Comparison of ENCODE assay signal across 22 cellular contexts in the genomic region with DNA sequence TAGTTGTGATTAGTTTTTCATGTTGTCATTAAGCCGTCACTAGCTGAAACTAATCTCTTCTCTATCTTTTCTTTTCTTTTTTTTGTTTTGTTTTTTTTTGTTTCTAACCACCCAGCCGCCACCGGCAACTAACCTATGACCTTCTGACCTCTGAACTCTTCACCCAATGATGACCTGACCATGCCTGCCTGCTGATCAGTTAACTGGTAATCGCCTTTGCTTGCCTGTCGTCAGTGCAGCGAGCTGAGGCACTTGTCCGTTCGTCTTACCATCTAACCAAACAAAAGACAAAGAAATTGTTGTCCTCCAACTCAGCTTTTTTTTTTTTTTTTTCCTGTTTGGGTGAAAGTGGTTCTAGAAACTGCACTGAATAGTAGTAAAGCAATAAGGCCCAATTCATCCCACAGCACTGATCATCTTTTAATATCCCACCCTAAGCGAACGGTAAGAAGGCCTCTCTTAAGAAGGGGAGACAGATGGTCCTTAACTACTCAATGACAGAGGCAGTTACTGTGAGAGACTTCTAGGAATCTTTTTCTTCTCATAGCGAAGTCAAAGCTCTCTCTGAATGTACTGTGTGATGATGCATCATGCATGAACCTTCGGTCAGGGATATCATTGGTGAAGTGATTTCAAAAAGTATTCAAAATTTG.
DNase-seq lines count a peak whose midpoint lies in the region; ATAC-seq, FAIRE-seq and TF ChIP-seq lines count a peak whose summit lies in the region.
"Had no signal": no experiment of that assay in that cellular context is flagged by ENCODE, and none has a peak within 500 bp of the region (broad histone marks: within the 10 kb centered on the region; RNA-seq: fewer than 3 reads in every experiment).

No MANE protein-coding gene starts in this region.

- H3K4me3 Mint-ChIP-seq in astrocyte (ENCODE audit: unreplicated experiment), result no peak overlapping the region
- H3K4me3 Mint-ChIP-seq in glutamatergic neuron (ENCODE audit: unreplicated experiment), result no peak overlapping the region
- H3K4me3 Mint-ChIP-seq in activated T-helper 1 cell treated with anti-CD3 and anti-CD28 coated beads, Interleukin-12 subunit alpha, Interleukin-12 subunit beta, Interleukin-2, Interleukin-4 antibody, amounts not matched to agents 30 ng/mL and 10 ng/mL and 1 ng/mL, durations not matched to agents 14 hours and 24 hours and 36 hours, result no peak overlapping the region
- H3K4me3 Mint-ChIP-seq: activated naive CD8-positive, alpha-beta T cell treated with anti-CD3 and anti-CD28 coated beads for 36 hours; B cell; IgD-negative memory B cell had no signal

- H3K9ac ChIP-seq in astrocyte (ENCODE audit: low read length), result no peak overlapping the region
- H3K9ac ChIP-seq: SK-N-SH had no signal

- H3K36me3 ChIP-seq in astrocyte (ENCODE audit: insufficient read depth, low read length) (peaks cover 23% of the 10 kb centered on the region), psoas muscle (ENCODE audit: insufficient read depth in 1 of 2, low read depth in 1 of 2) (peaks cover 0 to 63% of the 10 kb centered on the region in 2 donors)
- H3K36me3 ChIP-seq: ovary, Peyer's patch had no signal

- H3K36me3 Mint-ChIP-seq in astrocyte (ENCODE audit: low read depth, unreplicated experiment), result no peaks in the 10 kb centered on the region
- H3K36me3 Mint-ChIP-seq in glutamatergic neuron (ENCODE audit: unreplicated experiment), result no peaks in the 10 kb centered on the region
- H3K36me3 Mint-ChIP-seq in activated T-helper 1 cell treated with anti-CD3 and anti-CD28 coated beads, Interleukin-12 subunit alpha, Interleukin-12 subunit beta, Interleukin-2, Interleukin-4 antibody, amounts not matched to agents 30 ng/mL and 10 ng/mL and 1 ng/mL, durations not matched to agents 14 hours and 24 hours and 36 hours (ENCODE audit: low read depth), result peaks cover 12% of the 10 kb centered on the region

- H3K27me3 ChIP-seq in astrocyte (ENCODE audit: insufficient read depth, low read length), result no peaks in the 10 kb centered on the region
- H3K27me3 ChIP-seq in psoas muscle (ENCODE audit: insufficient read depth in 3 of 3, low read length in 2 of 3), result no peaks in the 10 kb centered on the region
- H3K27me3 ChIP-seq: ovary, Peyer's patch had no signal

- H3K4me1 ChIP-seq in astrocyte (ENCODE audit: insufficient read depth, low read length) (peaks cover 6% of the 10 kb centered on the region), psoas muscle (peaks cover 39% of the 10 kb centered on the region)
- H3K4me1 ChIP-seq: Peyer's patch had no signal

- H3K9me3 ChIP-seq in astrocyte (ENCODE audit: insufficient read depth, low read depth, low read length) (no peaks in the 10 kb centered on the region), psoas muscle (no peaks in the 10 kb centered on the region)
- H3K9me3 ChIP-seq: ovary, Peyer's patch, SK-N-SH had no signal

- H3K9me3 Mint-ChIP-seq in astrocyte (ENCODE audit: unreplicated experiment) (no peaks in the 10 kb centered on the region), glutamatergic neuron (ENCODE audit: unreplicated experiment) (peaks cover 2% of the 10 kb centered on the region)
- no peaks in the 10 kb centered on the region for H3K9me3 Mint-ChIP-seq in activated T-helper 1 cell treated with anti-CD3 and anti-CD28 coated beads, Interleukin-12 subunit alpha, Interleukin-12 subunit beta, Interleukin-2, Interleukin-4 antibody, amounts not matched to agents 30 ng/mL and 10 ng/mL and 1 ng/mL, durations not matched to agents 14 hours and 24 hours and 36 hours
- H3K9me3 Mint-ChIP-seq: activated naive CD8-positive, alpha-beta T cell treated with anti-CD3 and anti-CD28 coated beads for 36 hours; IgD-negative memory B cell had no signal

- no peaks in the 10 kb centered on the region for H3K79me2 ChIP-seq in astrocyte (ENCODE audit: insufficient read depth, low read length)

- H3K27ac ChIP-seq in astrocyte (ENCODE audit: low read depth, low read length), result peak overlapping the region; percentile 17
- H3K27ac ChIP-seq in psoas muscle, result peak overlapping the region; percentile 60
- H3K27ac ChIP-seq: 22Rv1, ovary, Peyer's patch had no signal

- no peak overlapping the region for H3K4me3 ChIP-seq in astrocyte (ENCODE audit: insufficient read depth, low read depth, low read length)
- H3K4me3 ChIP-seq in psoas muscle, result no peak overlapping the region
- H3K4me3 ChIP-seq: lung, ovary, Peyer's patch had no signal

- DNase-seq in DMS53 (lab: John Stamatoyannopoulos, UW) (peak; percentile 22), DMS53 treated with DMSO at 0.1 percent for 48 hours (lab: John Stamatoyannopoulos, UW; ENCODE audit: unreplicated experiment) (no peak), astrocyte (ENCODE audit: low read depth) (peak; percentile 35), glutamatergic neuron (no peak), psoas muscle (no peak), H4 (ENCODE audit: low spot score) (no peak), NCI-H2227 (lab: John Stamatoyannopoulos, UW; ENCODE audit: unreplicated experiment) (no peak)
- DNase-seq in activated T-helper 1 cell treated with anti-CD3 and anti-CD28 coated beads, Interleukin-12 subunit alpha, Interleukin-12 subunit beta, Interleukin-2, Interleukin-4 antibody, amounts not matched to agents 30 ng/mL and 10 ng/mL and 1 ng/mL, durations not matched to agents 14 hours and 24 hours and 36 hours (ENCODE audit: low spot score), result no peak
- DNase-seq: activated CD4-positive, CD25-positive, alpha-beta regulatory T cell treated with anti-CD3 and anti-CD28 coated beads, Interleukin-2, amount 50 U/mL, for 72 hours; activated naive CD8-positive, alpha-beta T cell treated with anti-CD3 and anti-CD28 coated beads for 36 hours; NCI-H1694; NCI-H345; ovary; Peyer's patch; SK-N-SH; stimulated activated CD4-positive, alpha-beta T cell treated with anti-CD3 and anti-CD28 coated beads, Interleukin-4, amount 100 ng/mL, for 4 hours; T1000 had no signal

- peaks cover 24% of the 10 kb centered on the region for H3K4me1 Mint-ChIP-seq in astrocyte (ENCODE audit: low read depth, unreplicated experiment)
- H3K4me1 Mint-ChIP-seq in glutamatergic neuron (ENCODE audit: low read depth, unreplicated experiment), result peaks cover 9% of the 10 kb centered on the region
- H3K4me1 Mint-ChIP-seq in activated T-helper 1 cell treated with anti-CD3 and anti-CD28 coated beads, Interleukin-12 subunit alpha, Interleukin-12 subunit beta, Interleukin-2, Interleukin-4 antibody, amounts not matched to agents 30 ng/mL and 10 ng/mL and 1 ng/mL, durations not matched to agents 14 hours and 24 hours and 36 hours (ENCODE audit: low read depth), result no peaks in the 10 kb centered on the region
- H3K4me1 Mint-ChIP-seq: B cell, IgD-negative memory B cell had no signal

- H3K27ac Mint-ChIP-seq in astrocyte (ENCODE audit: unreplicated experiment) (peak overlapping the region; percentile 43), glutamatergic neuron (ENCODE audit: unreplicated experiment) (peak overlapping the region; percentile 44)
- no peak overlapping the region for H3K27ac Mint-ChIP-seq in activated T-helper 1 cell treated with anti-CD3 and anti-CD28 coated beads, Interleukin-12 subunit alpha, Interleukin-12 subunit beta, Interleukin-2, Interleukin-4 antibody, amounts not matched to agents 30 ng/mL and 10 ng/mL and 1 ng/mL, durations not matched to agents 14 hours and 24 hours and 36 hours
- H3K27ac Mint-ChIP-seq: activated naive CD8-positive, alpha-beta T cell treated with anti-CD3 and anti-CD28 coated beads for 36 hours; B cell; IgD-negative memory B cell had no signal

- no peak for FAIRE-seq in astrocyte (lab: Jason Lieb, UNC)
- FAIRE-seq: bronchial epithelial cell had no signal

- intact Hi-C loops in psoas muscle (cut with DNase I), result no loop called here
- intact Hi-C loops in activated T-helper 1 cell treated with anti-CD3 and anti-CD28 coated beads, Interleukin-12 subunit alpha, Interleukin-12 subunit beta, Interleukin-2, Interleukin-4 antibody, amounts not matched to agents 30 ng/mL and 10 ng/mL and 1 ng/mL, durations not matched to agents 14 hours and 24 hours and 36 hours (cut with micrococcal nuclease), result no loop called here

- 68 to 79% (median 75%) methylated on average over 12 of the region's 12 CpGs for WGBS in psoas muscle, 3 donors

- no peaks in the 10 kb centered on the region for H4K20me1 ChIP-seq in astrocyte (ENCODE audit: insufficient read depth, low read length)

- TF ChIP-seq CTCF in astrocyte (IDR thresholded peaks at IDR 0.05; ENCODE audit: insufficient read depth, low read depth, low read length) (no peak), glutamatergic neuron (IDR thresholded peaks at IDR 0.05; ENCODE audit: partially characterized antibody, unreplicated experiment) (no peak), psoas muscle (IDR thresholded peaks at IDR 0.05) (no peak)

- H3K27me3 Mint-ChIP-seq in astrocyte (ENCODE audit: low read depth, unreplicated experiment) (no peaks in the 10 kb centered on the region), glutamatergic neuron (ENCODE audit: unreplicated experiment) (peaks cover 2% of the 10 kb centered on the region)
- no peaks in the 10 kb centered on the region for H3K27me3 Mint-ChIP-seq in activated T-helper 1 cell treated with anti-CD3 and anti-CD28 coated beads, Interleukin-12 subunit alpha, Interleukin-12 subunit beta, Interleukin-2, Interleukin-4 antibody, amounts not matched to agents 30 ng/mL and 10 ng/mL and 1 ng/mL, durations not matched to agents 14 hours and 24 hours and 36 hours (ENCODE audit: insufficient read depth)
- H3K27me3 Mint-ChIP-seq: activated naive CD8-positive, alpha-beta T cell treated with anti-CD3 and anti-CD28 coated beads for 36 hours; B cell; IgD-negative memory B cell had no signal

- H3K4me2 ChIP-seq in astrocyte (ENCODE audit: low read length), result no peak overlapping the region
- H3K4me2 ChIP-seq: SK-N-SH had no signal

- ATAC-seq in psoas muscle, result peak; percentile 59 to 63 (median 60)

- H2AFZ ChIP-seq in astrocyte (ENCODE audit: low read depth, low read length), result no peak overlapping the region

Comparison
In these comparisons a context has a peak if more than half of its experiments do, and no peak if none do; other contexts are left out.
1. DNase-seq: peak in DMS53 (single experiment) and astrocyte (single experiment); none in DMS53 treated with DMSO at 0.1 percent for 48 hours (single experiment), glutamatergic neuron (single experiment), psoas muscle (0 of 2), H4 (single experiment), NCI-H2227 (single experiment) and activated T-helper 1 cell treated with anti-CD3 and anti-CD28 coated beads, Interleukin-12 subunit alpha, Interleukin-12 subunit beta, Interleukin-2, Interleukin-4 antibody, amounts not matched to agents 30 ng/mL and 10 ng/mL and 1 ng/mL, durations not matched to agents 14 hours and 24 hours and 36 hours (single experiment).